ENCODE assay signal across 8 cellular contexts in genomic region chr19:21835810-21836444, GRCh38. TPM values are rescaled to one million over a fixed set of nuclear protein-coding genes. Genes with fewer than 3 reads are reported as not detected.
DNase-seq lines count a peak whose midpoint lies in the region; ATAC-seq and TF ChIP-seq lines count a peak whose summit lies in the region.

Gene ZNF43, minus strand, starts transcription at chr19:21836182. Its CDS starts 144 bp downstream, at chr19:21836038.

- peaks cover 8 to 30% (median 28%) of the 10 kb centered on the region in 3 donors for H3K36me3 Mint-ChIP-seq in naive thymus-derived CD8-positive, alpha-beta T cell
- H3K36me3 Mint-ChIP-seq in stimulated activated naive B cell treated with anti-CD40 and anti-IgM and Interleukin-4, amounts not matched to agents 10 μg/mL and 1 μg/mL and 100 μg/mL, for 72 hours: peaks cover 52 to 65% of the 10 kb centered on the region in 2 donors

- H4K20me1 ChIP-seq in BLaER1 treated with 17β-estradiol and CSF1 and Interleukin-3, amounts not matched to agents 10 nM and 100 nM: peaks cover 0 to 11% (median 0%) of the 10 kb centered on the region in 11 experiments; a peak in 2 of 22 replicates

- H3K9ac ChIP-seq in BLaER1 treated with 17β-estradiol and CSF1 and Interleukin-3, amounts not matched to agents 10 nM and 100 nM: peak within 1 kb of the TSS; percentile 83 to 99 (median 96)

- no peaks in the 10 kb centered on the region for H3K27me3 ChIP-seq in BLaER1 treated with 17β-estradiol and CSF1 and Interleukin-3, amounts not matched to agents 10 nM and 100 nM
- no peaks in the 10 kb centered on the region for H3K27me3 ChIP-seq in Peyer's patch

- peak within 1 kb of the TSS; percentile 97 to 100 (median 99) for H3K4me3 Mint-ChIP-seq in naive thymus-derived CD8-positive, alpha-beta T cell
- H3K4me3 Mint-ChIP-seq in stimulated activated naive B cell treated with anti-CD40 and anti-IgM and Interleukin-4, amounts not matched to agents 10 μg/mL and 1 μg/mL and 100 μg/mL, for 72 hours: peak within 1 kb of the TSS; percentile 99

- peaks cover 5 to 13% (median 10%) of the 10 kb centered on the region in 10 experiments; a peak in 19 of 20 replicates for H3K4me1 ChIP-seq in BLaER1 treated with 17β-estradiol and CSF1 and Interleukin-3, amounts not matched to agents 10 nM and 100 nM
- peaks cover 0 to 5% (median 0%) of the 10 kb centered on the region in 4 donors for H3K4me1 ChIP-seq in Peyer's patch

- H3K9me3 Mint-ChIP-seq in naive thymus-derived CD8-positive, alpha-beta T cell: peaks cover 0 to 27% (median 2%) of the 10 kb centered on the region in 9 donors
- peaks cover 4% of the 10 kb centered on the region in 2 donors for H3K9me3 Mint-ChIP-seq in stimulated activated naive B cell treated with anti-CD40 and anti-IgM and Interleukin-4, amounts not matched to agents 10 μg/mL and 1 μg/mL and 100 μg/mL, for 72 hours

- peak; percentile 93 for ATAC-seq in GM19351 (IDR thresholded peaks at IDR 0.05; ENCODE audit: unreplicated experiment)
- peak; percentile 88 for ATAC-seq in HG03565 (IDR thresholded peaks at IDR 0.05; ENCODE audit: unreplicated experiment)
- ATAC-seq in naive thymus-derived CD8-positive, alpha-beta T cell: peak; percentile 97 to 99
- peak; percentile 96 to 97 for ATAC-seq in stimulated activated naive B cell treated with anti-CD40 and anti-IgM and Interleukin-4, amounts not matched to agents 10 μg/mL and 1 μg/mL and 100 μg/mL, for 72 hours (replicated peaks)

- peaks cover 52 to 79% (median 73%) of the 10 kb centered on the region in 11 experiments for H3K36me3 ChIP-seq in BLaER1 treated with 17β-estradiol and CSF1 and Interleukin-3, amounts not matched to agents 10 nM and 100 nM
- peaks cover 0 to 8% (median 0%) of the 10 kb centered on the region in 3 donors for H3K36me3 ChIP-seq in Peyer's patch

- H3K9me3 ChIP-seq in BLaER1 treated with 17β-estradiol and CSF1 and Interleukin-3, amounts not matched to agents 10 nM and 100 nM (replicated peaks in 1 of 11): peaks cover 40 to 46% (median 45%) of the 10 kb centered on the region in 11 experiments
- H3K9me3 ChIP-seq in Peyer's patch: no peaks in the 10 kb centered on the region

- TF ChIP-seq POLR2A in Peyer's patch (IDR thresholded peaks at IDR 0.05): peak; percentile 75 to 76

- no peak for TF ChIP-seq CTCF in Peyer's patch (IDR thresholded peaks at IDR 0.05)

- H3K27ac Mint-ChIP-seq in naive thymus-derived CD8-positive, alpha-beta T cell: peak within 1 kb of the TSS; percentile 97 to 99 (median 99)
- peak within 1 kb of the TSS; percentile 99 for H3K27ac Mint-ChIP-seq in stimulated activated naive B cell treated with anti-CD40 and anti-IgM and Interleukin-4, amounts not matched to agents 10 μg/mL and 1 μg/mL and 100 μg/mL, for 72 hours

- H3K4me2 ChIP-seq in BLaER1 treated with 17β-estradiol and CSF1 and Interleukin-3, amounts not matched to agents 10 nM and 100 nM: peak within 1 kb of the TSS; percentile 65 to 79 (median 75)

- H3K27me3 Mint-ChIP-seq in naive thymus-derived CD8-positive, alpha-beta T cell: no peaks in the 10 kb centered on the region
- no peaks in the 10 kb centered on the region for H3K27me3 Mint-ChIP-seq in stimulated activated naive B cell treated with anti-CD40 and anti-IgM and Interleukin-4, amounts not matched to agents 10 μg/mL and 1 μg/mL and 100 μg/mL, for 72 hours

- DNase-seq in Peyer's patch (peak; percentile 92 to 98 (median 96)), fibroblast of peridontal ligament (ENCODE audit: extremely low read depth) (peak; percentile 96)
- peak; percentile 89 for DNase-seq in activated effector memory CD4-positive, alpha-beta T cell treated with Interleukin-2 at 50 U/mL for 16 hours
- peak; percentile 79 to 97 (median 94) for DNase-seq in naive thymus-derived CD8-positive, alpha-beta T cell
- DNase-seq in stimulated activated naive B cell treated with anti-CD40 and anti-IgM and Interleukin-4, amounts not matched to agents 10 μg/mL and 1 μg/mL and 100 μg/mL, for 72 hours: peak; percentile 91

- POLR2A ChIA-PET in naive thymus-derived CD8-positive, alpha-beta T cell (lab: Charles Lee): interaction anchor here (0.6 to 3.4 kb wide), 19 partner anchors 9 to 1970 kb away, joined by 3 to 88 read pairs (median 5); partner anchors contain the start of genes ZNF100, ZNF257, ZNF429 and ZNF430

- H3K27ac ChIP-seq in BLaER1 treated with 17β-estradiol and CSF1 and Interleukin-3, amounts not matched to agents 10 nM and 100 nM: peak within 1 kb of the TSS; percentile 74 to 99 (median 96)
- H3K27ac ChIP-seq in Peyer's patch: peak within 1 kb of the TSS; percentile 84 to 94 (median 90)

- H3K4me1 Mint-ChIP-seq in naive thymus-derived CD8-positive, alpha-beta T cell: peaks cover 3 to 40% (median 29%) of the 10 kb centered on the region in 4 donors
- peaks cover 13 to 16% of the 10 kb centered on the region in 2 donors for H3K4me1 Mint-ChIP-seq in stimulated activated naive B cell treated with anti-CD40 and anti-IgM and Interleukin-4, amounts not matched to agents 10 μg/mL and 1 μg/mL and 100 μg/mL, for 72 hours

- peak within 1 kb of the TSS; percentile 64 to 95 (median 82) for H3K4me3 ChIP-seq in BLaER1 treated with 17β-estradiol and CSF1 and Interleukin-3, amounts not matched to agents 10 nM and 100 nM
- H3K4me3 ChIP-seq in Peyer's patch: peak within 1 kb of the TSS; percentile 52 to 83 (median 73)

RNA-seq across cellular contexts. Expression of gene ZNF43, which starts in this region (rescaled TPM):
- 10 to 100 TPM; 11.4 to 45.4 (median 13.0) TPM for total RNA-seq in Peyer's patch
- total RNA-seq in naive thymus-derived CD8-positive, alpha-beta T cell: 10 to 100 TPM; 37.4 to 41.0 TPM
- polyA plus RNA-seq in naive thymus-derived CD8-positive, alpha-beta T cell: 10 to 100 TPM; 14.8 to 18.0 (median 17.6) TPM

Comparison
In these comparisons a context has a peak if more than half of its experiments do, and no peak if none do; other contexts are left out.
1. Peak in every context shown above with its lines: DNase-seq, ATAC-seq, H3K4me3 ChIP-seq and H3K27ac ChIP-seq.